In genomic region chr3:52721742-52722033, GRCh38 we compare ENCODE assay signal across 16 cellular contexts. TPM values are rescaled to one million over a fixed set of nuclear protein-coding genes. Genes with fewer than 3 reads are reported as not detected.
DNase-seq lines count a peak whose midpoint lies in the region; ATAC-seq and TF ChIP-seq lines count a peak whose summit lies in the region.
"Had no signal": no experiment of that assay in that cellular context is flagged by ENCODE, and none has a peak within 500 bp of the region (broad histone marks: within the 10 kb centered on the region; RNA-seq: fewer than 3 reads in every experiment).

No MANE protein-coding gene starts in this region.

- no peak for DNase-seq in CD8-positive, alpha-beta T cell
- DNase-seq in HL-60 (ENCODE audit: low read depth in 1 of 2, low spot score in 1 of 2) (no peak), Peyer's patch (no peak), NCI-H2196 (lab: John Stamatoyannopoulos, UW; ENCODE audit: unreplicated experiment) (no peak)
- DNase-seq in naive thymus-derived CD8-positive, alpha-beta T cell = no peak
- DNase-seq: activated gamma-delta T cell; DMS153; erythroblast; H9; NCI-H1436 treated with DMSO at 0.1 percent for 48 hours; RPMI8226; stimulated activated CD4-positive, alpha-beta T cell treated with anti-CD3 and anti-CD28 coated beads, Interleukin-4, amount 100 ng/mL, for 4 hours; tibial artery; WERI-Rb-1 had no signal

- H3K4me1 Mint-ChIP-seq in CD8-positive, alpha-beta T cell (ENCODE audit: low read depth) = peaks cover 24% of the 10 kb centered on the region
- peaks cover 12 to 38% (median 29%) of the 10 kb centered on the region in 4 donors for H3K4me1 Mint-ChIP-seq in naive thymus-derived CD8-positive, alpha-beta T cell
- H3K4me1 Mint-ChIP-seq: brain, H9 had no signal

- H3K27ac ChIP-seq in CD8-positive, alpha-beta T cell (ENCODE audit: low read depth, low read length) = peak overlapping the region; percentile 9
- H3K27ac ChIP-seq in HL-60 (replicated peaks) = peak overlapping the region; percentile 3
- no peak overlapping the region for H3K27ac ChIP-seq in Peyer's patch
- H3K27ac ChIP-seq: tibial artery, WERI-Rb-1 had no signal

- H3K27me3 Mint-ChIP-seq in CD8-positive, alpha-beta T cell (ENCODE audit: low read depth) = no peaks in the 10 kb centered on the region
- H3K27me3 Mint-ChIP-seq in naive thymus-derived CD8-positive, alpha-beta T cell = no peaks in the 10 kb centered on the region
- H3K27me3 Mint-ChIP-seq: B cell had no signal

- H3K9me3 ChIP-seq in CD8-positive, alpha-beta T cell (ENCODE audit: low read length) = no peaks in the 10 kb centered on the region
- H3K9me3 ChIP-seq in Peyer's patch = no peaks in the 10 kb centered on the region
- H3K9me3 ChIP-seq: tibial artery had no signal

- intact Hi-C loops in CD8-positive, alpha-beta T cell (cut with DNase I, micrococcal nuclease) = no loop called here

- H3K4me1 ChIP-seq in CD8-positive, alpha-beta T cell (ENCODE audit: insufficient read depth, low read length) = peaks cover 25% of the 10 kb centered on the region
- H3K4me1 ChIP-seq in Peyer's patch = no peaks in the 10 kb centered on the region
- H3K4me1 ChIP-seq: tibial artery had no signal

- no peak for TF ChIP-seq CTCF in CD8-positive, alpha-beta T cell (IDR thresholded peaks at IDR 0.05)
- TF ChIP-seq CTCF in HL-60 (IDR thresholded peaks at IDR 0.05; ENCODE audit: insufficient read depth, low read length) (no peak), Peyer's patch (IDR thresholded peaks at IDR 0.05) (no peak)

- no peak for ATAC-seq in CD8-positive, alpha-beta T cell
- ATAC-seq in naive thymus-derived CD8-positive, alpha-beta T cell = no peak

- no peak overlapping the region for H3K4me3 Mint-ChIP-seq in CD8-positive, alpha-beta T cell
- peak overlapping the region in 1 of 10 donors; percentile 50 for H3K4me3 Mint-ChIP-seq in naive thymus-derived CD8-positive, alpha-beta T cell
- H3K4me3 Mint-ChIP-seq: B cell, brain, H9 had no signal

- peaks cover 2% of the 10 kb centered on the region for H3K9me3 Mint-ChIP-seq in CD8-positive, alpha-beta T cell
- H3K9me3 Mint-ChIP-seq in naive thymus-derived CD8-positive, alpha-beta T cell = peaks cover 0 to 2% (median 0%) of the 10 kb centered on the region in 9 donors

- CTCF ChIA-PET in CD8-positive, alpha-beta T cell (lab: Charles Lee) = no interaction called here

- POLR2A ChIA-PET in CD8-positive, alpha-beta T cell (lab: Charles Lee) = interaction anchor here (3.5 kb wide), 1 partner anchor 16 kb away, joined by 16 read pairs; the partner anchor contains the start of genes GLT8D1 and SPCS1
- POLR2A ChIA-PET in naive thymus-derived CD8-positive, alpha-beta T cell (lab: Charles Lee) = interaction anchor here (5.7 kb wide), 1 partner anchor 16 kb away, joined by 43 read pairs; the partner anchor contains the start of genes GLT8D1 and SPCS1

- no peak overlapping the region for H3K4me3 ChIP-seq in CD8-positive, alpha-beta T cell (ENCODE audit: low read depth, low read length)
- no peak overlapping the region for H3K4me3 ChIP-seq in HL-60 (replicated peaks; ENCODE audit: insufficient read depth, low read length)
- no peak overlapping the region for H3K4me3 ChIP-seq in Peyer's patch
- H3K4me3 ChIP-seq: tibial artery had no signal

- H3K36me3 ChIP-seq in CD8-positive, alpha-beta T cell (ENCODE audit: insufficient read depth, low read length) = no peaks in the 10 kb centered on the region
- H3K36me3 ChIP-seq in Peyer's patch = peaks cover 0 to 6% (median 0%) of the 10 kb centered on the region in 3 donors

- peak overlapping the region; percentile 81 for H3K27ac Mint-ChIP-seq in CD8-positive, alpha-beta T cell
- H3K27ac Mint-ChIP-seq in naive thymus-derived CD8-positive, alpha-beta T cell = peak overlapping the region; percentile 8 to 93 (median 91)
- H3K27ac Mint-ChIP-seq: B cell, brain, H9 had no signal

- H3K27me3 ChIP-seq in CD8-positive, alpha-beta T cell (ENCODE audit: insufficient read depth, low read length) = no peaks in the 10 kb centered on the region
- no peaks in the 10 kb centered on the region for H3K27me3 ChIP-seq in HL-60 (ENCODE audit: insufficient read depth, poor library complexity, severe bottlenecking)
- H3K27me3 ChIP-seq in Peyer's patch = no peaks in the 10 kb centered on the region
- H3K27me3 ChIP-seq: tibial artery had no signal

- peaks cover 21% of the 10 kb centered on the region for H3K36me3 Mint-ChIP-seq in CD8-positive, alpha-beta T cell
- peaks cover 0 to 8% (median 5%) of the 10 kb centered on the region in 3 donors for H3K36me3 Mint-ChIP-seq in naive thymus-derived CD8-positive, alpha-beta T cell

- no peak for TF ChIP-seq POLR2A in Peyer's patch (IDR thresholded peaks at IDR 0.05)

RNA-seq across cellular contexts. Expression of gene SPCS1, which starts 15.8 kb away (rescaled TPM):
- total RNA-seq in CD8-positive, alpha-beta T cell = 10 to 100 TPM; 58.5 to 59.6 TPM
- total RNA-seq in naive thymus-derived CD8-positive, alpha-beta T cell = 10 to 100 TPM; 80.1 to 89.9 TPM
- 100 to 1,000 TPM; 340 to 369 (median 348) TPM for polyA plus RNA-seq in naive thymus-derived CD8-positive, alpha-beta T cell
- 100 to 1,000 TPM in 1 of 4 donors, 10 to 100 TPM in 3; 33.8 to 123 (median 65.3) TPM for total RNA-seq in Peyer's patch

RNA-seq across cellular contexts. Expression of gene GLT8D1, which starts 16.1 kb away (rescaled TPM):
- 10 to 100 TPM in 1 of 2 experiments, 1 to 10 TPM in 1; 9.3 to 11.3 TPM for total RNA-seq in CD8-positive, alpha-beta T cell
- 10 to 100 TPM; 39.2 to 41.0 TPM for total RNA-seq in naive thymus-derived CD8-positive, alpha-beta T cell
- 10 to 100 TPM; 54.8 to 67.4 (median 58.3) TPM for polyA plus RNA-seq in naive thymus-derived CD8-positive, alpha-beta T cell
- total RNA-seq in Peyer's patch = 10 to 100 TPM; 25.6 to 31.2 (median 30.3) TPM

RNA-seq across cellular contexts. Expression of gene GNL3, which starts 35.9 kb away (rescaled TPM):
- 100 to 1,000 TPM; 110 to 113 TPM for total RNA-seq in CD8-positive, alpha-beta T cell
- total RNA-seq in naive thymus-derived CD8-positive, alpha-beta T cell = 100 to 1,000 TPM; 107 to 109 TPM
- polyA plus RNA-seq in naive thymus-derived CD8-positive, alpha-beta T cell = 10 to 100 TPM; 41.8 to 77.5 (median 73.2) TPM
- total RNA-seq in Peyer's patch = 100 to 1,000 TPM in 1 of 4 donors, 10 to 100 TPM in 3; 21.5 to 249 (median 48.6) TPM

RNA-seq across cellular contexts. Expression of gene PBRM1, which starts 36.0 kb away (rescaled TPM):
- total RNA-seq in CD8-positive, alpha-beta T cell = 10 to 100 TPM; 45.9 to 49.2 TPM
- total RNA-seq in naive thymus-derived CD8-positive, alpha-beta T cell = 10 to 100 TPM; 66.0 to 72.9 TPM
- 10 to 100 TPM; 71.8 to 81.4 (median 80.5) TPM for polyA plus RNA-seq in naive thymus-derived CD8-positive, alpha-beta T cell
- total RNA-seq in Peyer's patch = 100 to 1,000 TPM in 1 of 4 donors, 10 to 100 TPM in 3; 68.1 to 120 (median 82.1) TPM

RNA-seq across cellular contexts. Expression of gene NEK4, which starts 49.1 kb away (rescaled TPM):
- 1 to 10 TPM; 5.1 to 5.6 TPM for total RNA-seq in CD8-positive, alpha-beta T cell
- total RNA-seq in naive thymus-derived CD8-positive, alpha-beta T cell = 10 to 100 TPM; 24.4 to 25.3 TPM
- polyA plus RNA-seq in naive thymus-derived CD8-positive, alpha-beta T cell = 10 to 100 TPM in 2 of 3 donors, 1 to 10 TPM in 1; 6.2 to 12.4 (median 10.3) TPM
- total RNA-seq in Peyer's patch = 10 to 100 TPM; 16.5 to 39.6 (median 20.6) TPM

Comparison
In these comparisons a context has a peak if more than half of its experiments do, and no peak if none do; other contexts are left out.
1. H3K27ac ChIP-seq: peak in CD8-positive, alpha-beta T cell (single experiment) and HL-60 (single experiment); none in Peyer's patch (0 of 4).